Comparison of ENCODE assay signal across 1 cellular context in genomic region chr6:1227935-1228753, GRCh38.
TF ChIP-seq lines count a peak whose summit lies in the region.

No MANE protein-coding gene starts in this region.

TF ChIP-seq in liver, 16 proteins besides CTCF, POLR2A, EP300 and RAD21 (continued from another document):
- no peak for TF ChIP-seq GABPA (IDR thresholded peaks at IDR 0.05 in 1 of 2, conservative IDR thresholded peaks at IDR 0.05 in 1 of 2)
